1 cellular context compared by ENCODE assay signal in the genomic region with DNA sequence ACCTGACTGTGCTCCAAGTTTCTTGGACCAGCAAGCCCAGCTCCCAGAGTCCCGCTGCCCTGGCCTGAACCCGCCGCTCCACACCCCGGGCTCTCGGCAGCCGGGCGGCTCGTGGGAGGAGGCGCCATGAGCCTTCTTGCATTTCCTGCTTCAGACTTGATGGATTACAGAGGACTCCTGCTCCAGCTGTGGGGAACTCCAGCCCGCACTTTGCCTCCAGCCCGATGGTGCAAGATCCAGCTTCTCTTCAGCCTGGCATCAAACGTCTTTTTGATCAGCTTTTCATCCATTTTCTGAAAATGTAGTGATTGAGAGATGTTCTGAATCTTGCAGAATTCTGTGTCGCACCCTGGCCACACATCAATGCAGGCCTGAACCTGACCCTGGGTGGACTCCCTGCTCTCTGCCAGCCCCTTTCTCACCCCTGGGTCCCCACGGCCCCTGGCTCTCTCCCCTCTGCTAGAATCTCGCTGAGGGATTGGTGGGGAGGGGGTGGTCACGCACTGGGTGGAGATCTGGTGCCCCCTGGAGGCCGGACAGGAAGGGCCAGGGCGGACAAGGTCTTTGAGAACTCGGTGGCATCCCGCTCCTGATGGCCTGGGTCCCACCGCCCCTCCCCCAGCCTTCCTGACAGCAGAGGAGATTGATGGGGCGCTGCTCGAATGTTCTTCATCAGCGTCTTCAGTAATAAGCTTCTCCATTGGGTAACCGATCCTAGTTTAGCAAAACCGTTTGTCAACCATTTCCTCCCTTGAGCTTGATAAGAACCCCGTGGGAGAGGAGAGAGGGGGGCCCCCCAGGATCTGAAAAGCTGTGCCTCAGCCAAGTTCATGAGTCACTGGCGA.
A peak's percentile ranks its signal among the peaks of the same experiment; 100 is the strongest.
TF ChIP-seq lines count a peak whose summit lies in the region.

No MANE protein-coding gene starts in this region.

TF ChIP-seq in K562, 482 proteins besides CTCF, POLR2A, EP300 and RAD21 (continued from another document):
- TF ChIP-seq PHF8 (IDR thresholded peaks at IDR 0.05; ENCODE audit: borderline replicate concordance, low read length), result peak; percentile 51; the same call in 1 of the 2 replicates
- TF ChIP-seq LCOR (CRISPR knock-in tag; IDR thresholded peaks at IDR 0.05), result peak; percentile 65; the same call in 1 of the 2 replicates
- peak; percentile 76 for TF ChIP-seq CEBPB (tag; IDR thresholded peaks at IDR 0.05)
- no peak; the same call in 1 of the 2 replicates for TF ChIP-seq PML (IDR thresholded peaks at IDR 0.05; ENCODE audit: low read length)
- TF ChIP-seq TRIM24 (IDR thresholded peaks at IDR 0.05), result peak; percentile 18 to 28; a peak in 2 of 4 replicates
- TF ChIP-seq ZMIZ1 (IDR thresholded peaks at IDR 0.05; ENCODE audit: low read depth in 2 of 2, low read length in 2 of 2), result no peak
- no peak for TF ChIP-seq ZNF695 (CRISPR knock-in tag; IDR thresholded peaks at IDR 0.05)
- peak; percentile 66 for TF ChIP-seq CEBPG (CRISPR knock-in tag; IDR thresholded peaks at IDR 0.05)
- peak; percentile 11 to 76 for TF ChIP-seq CEBPG (tag; conservative IDR thresholded peaks at IDR 0.05 in 1 of 2, IDR thresholded peaks at IDR 0.05 in 1 of 2)
- TF ChIP-seq EP400 (IDR thresholded peaks at IDR 0.05), result peak; percentile 69
- TF ChIP-seq SMAD4 (CRISPR knock-in tag; conservative IDR thresholded peaks at IDR 0.05), result no peak
- TF ChIP-seq SMARCA5 (IDR thresholded peaks at IDR 0.05), result 0 out of 2 replicates have a peak, but pooled peaks have one; percentile 32
- peak; percentile 82 for TF ChIP-seq POLR2G (IDR thresholded peaks at IDR 0.05; ENCODE audit: low read depth, low read length)
- 0 out of 2 replicates have a peak, but pooled peaks have one; percentile 42 for TF ChIP-seq MYBL2 (IDR thresholded peaks at IDR 0.05; ENCODE audit: low read depth)
- TF ChIP-seq MYBL2 (CRISPR knock-in tag; IDR thresholded peaks at IDR 0.05; ENCODE audit: borderline replicate concordance), result no peak
- no peak for TF ChIP-seq PURB (CRISPR knock-in tag; IDR thresholded peaks at IDR 0.05; ENCODE audit: low read depth)
- TF ChIP-seq GABPB1 (CRISPR knock-in tag; IDR thresholded peaks at IDR 0.05), result peak; percentile 68
- TF ChIP-seq CBFA2T2 (conservative IDR thresholded peaks at IDR 0.05), result peak; percentile 23; the same call in 1 of the 2 replicates
- no peak for TF ChIP-seq FOXJ2 (tag; IDR thresholded peaks at IDR 0.05)
- peak; percentile 49; the same call in 1 of the 2 replicates for TF ChIP-seq XRCC5 (IDR thresholded peaks at IDR 0.05; ENCODE audit: low read depth, low read length)
- TF ChIP-seq ARID1B (IDR thresholded peaks at IDR 0.05), result peak; percentile 74
- TF ChIP-seq MEIS2 (IDR thresholded peaks at IDR 0.05; ENCODE audit: partially characterized antibody), result peak; percentile 99
- no peak for TF ChIP-seq NR4A1 (CRISPR knock-in tag; IDR thresholded peaks at IDR 0.05)
- peak; percentile 23; the same call in 1 of the 2 replicates for TF ChIP-seq NR4A1 (tag; IDR thresholded peaks at IDR 0.05)
- TF ChIP-seq, protein P1, sequence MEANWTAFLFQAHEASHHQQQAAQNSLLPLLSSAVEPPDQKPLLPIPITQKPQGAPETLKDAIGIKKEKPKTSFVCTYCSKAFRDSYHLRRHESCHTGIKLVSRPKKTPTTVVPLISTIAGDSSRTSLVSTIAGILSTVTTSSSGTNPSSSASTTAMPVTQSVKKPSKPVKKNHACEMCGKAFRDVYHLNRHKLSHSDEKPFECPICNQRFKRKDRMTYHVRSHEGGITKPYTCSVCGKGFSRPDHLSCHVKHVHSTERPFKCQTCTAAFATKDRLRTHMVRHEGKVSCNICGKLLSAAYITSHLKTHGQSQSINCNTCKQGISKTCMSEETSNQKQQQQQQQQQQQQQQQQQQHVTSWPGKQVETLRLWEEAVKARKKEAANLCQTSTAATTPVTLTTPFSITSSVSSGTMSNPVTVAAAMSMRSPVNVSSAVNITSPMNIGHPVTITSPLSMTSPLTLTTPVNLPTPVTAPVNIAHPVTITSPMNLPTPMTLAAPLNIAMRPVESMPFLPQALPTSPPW (CRISPR knock-in tag; IDR thresholded peaks at IDR 0.05), result peak; percentile 100
- TF ChIP-seq RBFOX2 (IDR thresholded peaks at IDR 0.05; ENCODE audit: low read depth, low read length), result peak; percentile 77
- TF ChIP-seq JUN (IDR thresholded peaks at IDR 0.05; ENCODE audit: borderline replicate concordance, low read depth, low read length), result peak; percentile 45; the same call in 1 of the 2 replicates
- no peak for TF ChIP-seq JUN (CRISPR knock-in tag; IDR thresholded peaks at IDR 0.05; ENCODE audit: borderline replicate concordance)
- peak; percentile 36; the same call in 1 of the 2 replicates for TF ChIP-seq DEAF1 (CRISPR knock-in tag; IDR thresholded peaks at IDR 0.05)
- TF ChIP-seq, protein P2, sequence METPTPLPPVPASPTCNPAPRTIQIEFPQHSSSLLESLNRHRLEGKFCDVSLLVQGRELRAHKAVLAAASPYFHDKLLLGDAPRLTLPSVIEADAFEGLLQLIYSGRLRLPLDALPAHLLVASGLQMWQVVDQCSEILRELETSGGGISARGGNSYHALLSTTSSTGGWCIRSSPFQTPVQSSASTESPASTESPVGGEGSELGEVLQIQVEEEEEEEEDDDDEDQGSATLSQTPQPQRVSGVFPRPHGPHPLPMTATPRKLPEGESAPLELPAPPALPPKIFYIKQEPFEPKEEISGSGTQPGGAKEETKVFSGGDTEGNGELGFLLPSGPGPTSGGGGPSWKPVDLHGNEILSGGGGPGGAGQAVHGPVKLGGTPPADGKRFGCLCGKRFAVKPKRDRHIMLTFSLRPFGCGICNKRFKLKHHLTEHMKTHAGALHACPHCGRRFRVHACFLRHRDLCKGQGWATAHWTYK (CRISPR knock-in tag; IDR thresholded peaks at IDR 0.05), result peak; percentile 60; the same call in 1 of the 2 replicates
- TF ChIP-seq HDAC3 (IDR thresholded peaks at IDR 0.05; ENCODE audit: borderline replicate concordance, partially characterized antibody), result peak; percentile 59
- TF ChIP-seq EGR1 (conservative IDR thresholded peaks at IDR 0.05), result peak; percentile 50
- TF ChIP-seq MAFG (tag; conservative IDR thresholded peaks at IDR 0.05), result 0 out of 2 replicates have a peak, but pooled peaks have one; percentile 17
- peak; percentile 53; the same call in 1 of the 2 replicates for TF ChIP-seq NCOA1 (IDR thresholded peaks at IDR 0.05; ENCODE audit: low read depth)
- TF ChIP-seq, protein P3, sequence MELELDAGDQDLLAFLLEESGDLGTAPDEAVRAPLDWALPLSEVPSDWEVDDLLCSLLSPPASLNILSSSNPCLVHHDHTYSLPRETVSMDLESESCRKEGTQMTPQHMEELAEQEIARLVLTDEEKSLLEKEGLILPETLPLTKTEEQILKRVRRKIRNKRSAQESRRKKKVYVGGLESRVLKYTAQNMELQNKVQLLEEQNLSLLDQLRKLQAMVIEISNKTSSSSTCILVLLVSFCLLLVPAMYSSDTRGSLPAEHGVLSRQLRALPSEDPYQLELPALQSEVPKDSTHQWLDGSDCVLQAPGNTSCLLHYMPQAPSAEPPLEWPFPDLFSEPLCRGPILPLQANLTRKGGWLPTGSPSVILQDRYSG (tag; conservative IDR thresholded peaks at IDR 0.05; ENCODE audit: low read depth), result 0 out of 2 replicates have a peak, but pooled peaks have one; percentile 11
- TF ChIP-seq PBX2 (CRISPR knock-in tag; IDR thresholded peaks at IDR 0.05; ENCODE audit: low read depth), result peak; percentile 69
- TF ChIP-seq PBX2 (tag; conservative IDR thresholded peaks at IDR 0.05; ENCODE audit: low read depth), result peak; percentile 98
- TF ChIP-seq TCF7 (IDR thresholded peaks at IDR 0.05; ENCODE audit: borderline replicate concordance), result 0 out of 2 replicates have a peak, but pooled peaks have one; percentile 67
